Comparison of ENCODE assay signal across 19 cellular contexts in genomic region chr12:48832321-48833060, GRCh38. TPM values are rescaled to one million over a fixed set of nuclear protein-coding genes. Genes with fewer than 3 reads are reported as not detected.
DNase-seq lines count a peak whose midpoint lies in the region; ATAC-seq and TF ChIP-seq lines count a peak whose summit lies in the region.
"Had no signal": no experiment of that assay in that cellular context is flagged by ENCODE, and none has a peak within 500 bp of the region (broad histone marks: within the 10 kb centered on the region; RNA-seq: fewer than 3 reads in every experiment).

No MANE protein-coding gene starts in this region.

- no peaks in the 10 kb centered on the region for H3K27me3 Mint-ChIP-seq in activated T-cell treated with anti-CD3 and anti-CD28 coated beads, Interleukin-2, amount 50 U/mL, for 72 hours (ENCODE audit: low read depth)
- no peaks in the 10 kb centered on the region for H3K27me3 Mint-ChIP-seq in effector memory CD8-positive, alpha-beta T cell
- H3K27me3 Mint-ChIP-seq: B cell; CD4-positive, CD25-positive, alpha-beta regulatory T cell had no signal

- no peaks in the 10 kb centered on the region for H3K9me3 Mint-ChIP-seq in activated T-cell treated with anti-CD3 and anti-CD28 coated beads, Interleukin-2, amount 50 U/mL, for 72 hours
- no peaks in the 10 kb centered on the region for H3K9me3 Mint-ChIP-seq in effector memory CD8-positive, alpha-beta T cell
- H3K9me3 Mint-ChIP-seq: CD4-positive, CD25-positive, alpha-beta regulatory T cell; CD8-positive, alpha-beta T cell had no signal

- no peak for ATAC-seq in activated T-cell treated with anti-CD3 and anti-CD28 coated beads, Interleukin-2, amount 50 U/mL, for 72 hours (replicated peaks in 1 of 2)
- ATAC-seq in DND-41 (ENCODE audit: insufficient read depth, low read depth) (no peak), HG02885 (IDR thresholded peaks at IDR 0.05; ENCODE audit: poor library complexity, unreplicated experiment) (no peak)
- no peak for ATAC-seq in effector memory CD8-positive, alpha-beta T cell (replicated peaks)
- ATAC-seq: CD8-positive, alpha-beta T cell had no signal

- H3K27ac ChIP-seq in DND-41 (ENCODE audit: low read length): no peak overlapping the region
- H3K27ac ChIP-seq: 22Rv1, BLaER1, C4-2B had no signal

- DNase-seq in DMS53 (lab: John Stamatoyannopoulos, UW): peak; percentile 39
- no peak for DNase-seq in DMS53 treated with DMSO at 0.1 percent for 48 hours (lab: John Stamatoyannopoulos, UW; ENCODE audit: unreplicated experiment)
- DNase-seq in activated T-cell treated with anti-CD3 and anti-CD28 coated beads, Interleukin-2, amount 50 U/mL, for 72 hours: no peak
- no peak for DNase-seq in activated T-cell treated with anti-CD3 and anti-CD28 coated beads, Interleukin-2, amount 50 U/mL, for 48 hours
- no peak for DNase-seq in DND-41
- DNase-seq in effector memory CD8-positive, alpha-beta T cell: no peak
- no peak for DNase-seq in kidney tubule cell (ENCODE audit: low spot score)
- DNase-seq: Caco-2; CD4-positive, CD25-positive, alpha-beta regulatory T cell; CD8-positive, alpha-beta T cell; DMS153; DMS79 treated with DMSO at 0.1 percent for 48 hours; GOT3; HCEC 1CT had no signal

- no peaks in the 10 kb centered on the region for H3K27me3 ChIP-seq in DND-41 (ENCODE audit: insufficient read depth, low read length, poor library complexity)
- H3K27me3 ChIP-seq: BLaER1 had no signal

- no peaks in the 10 kb centered on the region for H3K9me3 ChIP-seq in DND-41 (ENCODE audit: insufficient read depth, low read length, severe bottlenecking)
- H3K9me3 ChIP-seq: BLaER1, Caco-2 had no signal

- H3K36me3 Mint-ChIP-seq in activated T-cell treated with anti-CD3 and anti-CD28 coated beads, Interleukin-2, amount 50 U/mL, for 72 hours (ENCODE audit: insufficient read depth in 2 of 2): peaks cover 16 to 30% of the 10 kb centered on the region in 2 donors
- H3K36me3 Mint-ChIP-seq in effector memory CD8-positive, alpha-beta T cell (ENCODE audit: insufficient read depth): peaks cover 79% of the 10 kb centered on the region

- H3K4me2 ChIP-seq in DND-41 (ENCODE audit: insufficient read depth, low read length): no peak overlapping the region
- H3K4me2 ChIP-seq: BLaER1 had no signal

- no peak overlapping the region for H3K4me3 Mint-ChIP-seq in activated T-cell treated with anti-CD3 and anti-CD28 coated beads, Interleukin-2, amount 50 U/mL, for 72 hours
- no peak overlapping the region for H3K4me3 Mint-ChIP-seq in effector memory CD8-positive, alpha-beta T cell
- H3K4me3 Mint-ChIP-seq: B cell; CD8-positive, alpha-beta T cell had no signal

- H3K4me1 ChIP-seq in DND-41 (ENCODE audit: insufficient read depth, low read length): no peaks in the 10 kb centered on the region
- H3K4me1 ChIP-seq: Caco-2 had no signal

- no peaks in the 10 kb centered on the region for H3K79me2 ChIP-seq in DND-41 (ENCODE audit: insufficient read depth, low read length)

- peak overlapping the region; percentile 40 for H3K27ac Mint-ChIP-seq in activated T-cell treated with anti-CD3 and anti-CD28 coated beads, Interleukin-2, amount 50 U/mL, for 72 hours
- peak overlapping the region; percentile 49 to 72 for H3K27ac Mint-ChIP-seq in effector memory CD8-positive, alpha-beta T cell
- H3K27ac Mint-ChIP-seq: B cell; CD4-positive, CD25-positive, alpha-beta regulatory T cell had no signal

- peaks cover 60% of the 10 kb centered on the region for H4K20me1 ChIP-seq in DND-41 (ENCODE audit: insufficient read depth, low read length)

- H3K36me3 ChIP-seq in DND-41 (ENCODE audit: insufficient read depth, low read length): peaks cover 99% of the 10 kb centered on the region

- TF ChIP-seq CTCF in DND-41 (IDR thresholded peaks at IDR 0.05; ENCODE audit: borderline replicate concordance, extremely low read depth, low read length, poor library complexity, severe bottlenecking): peak; percentile 7

- no peak overlapping the region for H2AFZ ChIP-seq in DND-41 (ENCODE audit: low read depth, low read length)

- H3K4me1 Mint-ChIP-seq in activated T-cell treated with anti-CD3 and anti-CD28 coated beads, Interleukin-2, amount 50 U/mL, for 72 hours (ENCODE audit: low read depth): no peaks in the 10 kb centered on the region
- peaks cover 3 to 15% of the 10 kb centered on the region in 2 donors for H3K4me1 Mint-ChIP-seq in effector memory CD8-positive, alpha-beta T cell (ENCODE audit: low read depth in 2 of 2)
- H3K4me1 Mint-ChIP-seq: B cell had no signal

- H3K9ac ChIP-seq in DND-41 (ENCODE audit: low read depth, low read length): no peak overlapping the region
- H3K9ac ChIP-seq: BLaER1 had no signal

- H3K4me3 ChIP-seq in DND-41 (ENCODE audit: low read depth in 1 of 2, low read length in 2 of 2): no peak overlapping the region
- H3K4me3 ChIP-seq: BLaER1 had no signal

RNA-seq across cellular contexts. Expression of gene CACNB3, which starts 14.2 kb away (rescaled TPM):
- 10 to 100 TPM; 15.1 to 16.5 TPM for total RNA-seq in activated T-cell treated with anti-CD3 and anti-CD28 coated beads, Interleukin-2, amount 50 U/mL, for 72 hours

RNA-seq across cellular contexts. Expression of gene DDX23, which starts 19.5 kb away (rescaled TPM):
- total RNA-seq in activated T-cell treated with anti-CD3 and anti-CD28 coated beads, Interleukin-2, amount 50 U/mL, for 72 hours: 100 to 1,000 TPM in 1 of 2 donors, 10 to 100 TPM in 1; 100.0 to 115 TPM

RNA-seq across cellular contexts. Expression of gene RND1, which starts 33.2 kb away (rescaled TPM):
- 1 to 10 TPM; 4.5 to 5.5 TPM for total RNA-seq in activated T-cell treated with anti-CD3 and anti-CD28 coated beads, Interleukin-2, amount 50 U/mL, for 72 hours

RNA-seq across cellular contexts. Expression of gene ADCY6, which starts 43.6 kb away (rescaled TPM):
- under 1 TPM; 0.67 to 0.79 TPM for total RNA-seq in activated T-cell treated with anti-CD3 and anti-CD28 coated beads, Interleukin-2, amount 50 U/mL, for 72 hours
- total RNA-seq: B cell; CD8-positive, alpha-beta T cell had no signal
